In the genomic region with DNA sequence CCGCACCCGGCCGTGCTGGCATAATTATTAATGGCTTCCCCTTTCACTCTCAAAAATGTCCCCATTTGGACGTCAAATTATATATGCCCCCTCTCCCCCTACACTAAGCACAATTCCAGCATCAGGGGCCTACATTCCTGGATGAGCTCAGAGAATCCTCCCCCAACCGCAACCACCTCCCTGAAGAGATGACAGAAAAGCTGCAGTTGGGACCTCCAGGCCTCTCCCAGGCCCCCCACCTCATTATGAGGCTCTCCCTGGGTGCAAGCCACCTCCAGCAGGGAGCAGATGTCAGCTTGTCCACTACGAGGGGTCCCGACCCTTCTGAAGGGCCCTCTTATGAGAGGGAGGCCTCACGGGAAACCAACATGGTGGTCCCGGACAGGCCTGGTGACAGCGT, we compare ENCODE assay signal across 1 cellular context.
TF ChIP-seq lines count a peak whose summit lies in the region.

No MANE protein-coding gene starts in this region.

TF ChIP-seq in IMR-90, 13 proteins besides CTCF, POLR2A, EP300 and RAD21:
- no peak for TF ChIP-seq MAZ (IDR thresholded peaks at IDR 0.05; ENCODE audit: borderline replicate concordance, low read depth, low read length)
- no peak for TF ChIP-seq CHD1 (IDR thresholded peaks at IDR 0.05; ENCODE audit: low read depth, low read length)
- TF ChIP-seq USF2 (IDR thresholded peaks at IDR 0.05; ENCODE audit: low read depth, low read length) = no peak
- TF ChIP-seq SMC3 (IDR thresholded peaks at IDR 0.05; ENCODE audit: low read depth, low read length) = no peak
- no peak for TF ChIP-seq ELK1 (IDR thresholded peaks at IDR 0.05; ENCODE audit: borderline replicate concordance, low read depth, low read length)
- no peak for TF ChIP-seq RCOR1 (IDR thresholded peaks at IDR 0.05; ENCODE audit: insufficient replicate concordance, low read length)
- no peak for TF ChIP-seq MXI1 (IDR thresholded peaks at IDR 0.05; ENCODE audit: borderline replicate concordance, low read depth, low read length)
- no peak for TF ChIP-seq FOS (IDR thresholded peaks at IDR 0.05; ENCODE audit: low read depth, low read length)
- TF ChIP-seq RFX5 (IDR thresholded peaks at IDR 0.05; ENCODE audit: low read depth, low read length) = no peak
- no peak for TF ChIP-seq BHLHE40 (IDR thresholded peaks at IDR 0.05; ENCODE audit: low read depth, low read length)
